20 cellular contexts compared by ENCODE assay signal in the genomic region with DNA sequence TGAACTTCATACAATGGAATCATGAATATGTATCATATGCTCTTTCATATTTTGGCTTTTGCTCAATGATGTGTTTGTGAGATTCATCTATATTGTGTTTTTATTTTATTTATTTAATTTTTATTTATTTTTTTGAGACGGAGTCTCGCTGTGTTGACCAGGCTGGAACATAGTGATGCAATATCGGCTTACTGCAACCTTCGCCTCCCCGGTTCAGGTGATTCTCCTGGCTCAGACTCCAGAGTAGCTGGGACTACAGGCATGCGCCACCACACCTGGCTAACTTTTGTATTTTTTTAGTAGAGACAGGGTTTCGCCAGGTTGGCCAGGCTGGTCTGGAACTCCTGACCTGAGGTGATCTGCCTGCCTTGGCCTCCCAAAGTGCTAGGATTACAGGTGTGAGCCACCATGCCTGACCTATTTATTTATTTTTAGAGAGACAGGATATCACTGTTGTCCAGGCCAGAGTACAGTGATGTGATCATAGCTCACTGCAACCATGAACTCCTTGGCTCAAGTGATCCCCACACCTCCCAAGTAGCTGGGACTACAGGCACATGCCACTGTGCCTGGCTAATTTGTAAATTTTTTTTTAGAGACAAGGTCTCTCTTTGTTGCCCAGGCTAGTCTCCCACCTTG.
DNase-seq lines count a peak whose midpoint lies in the region; ATAC-seq and TF ChIP-seq lines count a peak whose summit lies in the region.
"Had no signal": no experiment of that assay in that cellular context is flagged by ENCODE, and none has a peak within 500 bp of the region (broad histone marks: within the 10 kb centered on the region; RNA-seq: fewer than 3 reads in every experiment).

No MANE protein-coding gene starts in this region.

- H3F3A ChIP-seq in GM23248 (ENCODE audit: insufficient read depth), result no peaks in the 10 kb centered on the region

- peaks cover 9% of the 10 kb centered on the region for H3K4me1 Mint-ChIP-seq in activated B cell treated with CpG ODN at 0.5 μM for 24 hours
- peaks cover 29% of the 10 kb centered on the region for H3K4me1 Mint-ChIP-seq in glutamatergic neuron (ENCODE audit: low read depth, unreplicated experiment)
- peaks cover 5% of the 10 kb centered on the region for H3K4me1 Mint-ChIP-seq in progenitor cell of endocrine pancreas (ENCODE audit: low read depth)

- H3K9ac ChIP-seq in liver (ENCODE audit: low read depth in 1 of 2, low read length in 2 of 2) (no peak overlapping the region), GM23248 (no peak overlapping the region)
- H3K9ac ChIP-seq: BLaER1 had no signal

- in situ Hi-C loops in GM23248 (cut with MboI), result no loop called here

- DNase-seq in activated B cell treated with CpG ODN at 0.5 μM for 24 hours, result no peak
- DNase-seq in glutamatergic neuron, result no peak
- no peak for DNase-seq in progenitor cell of endocrine pancreas (ENCODE audit: low spot score, unreplicated experiment)
- no peak for DNase-seq in GM23248
- DNase-seq in NCI-H146 treated with DMSO at 0.1 percent for 48 hours (lab: John Stamatoyannopoulos, UW; ENCODE audit: unreplicated experiment), result no peak
- DNase-seq: Caco-2; CD4-positive, CD25-positive, alpha-beta regulatory T cell; CD8-positive, alpha-beta T cell; DMS153; EL; GDM1; H7; HCEC 1CT had no signal

- H3K4me1 ChIP-seq in liver (ENCODE audit: control insufficient read depth in 4 of 4, insufficient read depth in 4 of 4, low read length in 3 of 4) (peaks cover 0 to 2% (median 0%) of the 10 kb centered on the region in 4 donors), GM23248 (ENCODE audit: insufficient read depth) (no peaks in the 10 kb centered on the region)

- no peaks in the 10 kb centered on the region for H3K9me3 Mint-ChIP-seq in activated B cell treated with CpG ODN at 0.5 μM for 24 hours
- H3K9me3 Mint-ChIP-seq in glutamatergic neuron (ENCODE audit: unreplicated experiment), result peaks cover 14% of the 10 kb centered on the region
- H3K9me3 Mint-ChIP-seq in progenitor cell of endocrine pancreas (ENCODE audit: low read depth), result peaks cover 8% of the 10 kb centered on the region
- H3K9me3 Mint-ChIP-seq: CD8-positive, alpha-beta T cell had no signal

- POLR2A ChIA-PET in activated B cell treated with CpG ODN at 0.5 μM for 24 hours (lab: Charles Lee), result interaction anchor here (0.6 kb wide), 1 partner anchor 141 kb away, joined by 4 read pairs; no protein-coding TSS in a partner anchor

- intact Hi-C loops in activated B cell treated with CpG ODN at 0.5 μM for 24 hours (cut with micrococcal nuclease), result no loop called here

- H3K36me3 ChIP-seq in liver (ENCODE audit: control insufficient read depth in 4 of 4, insufficient read depth in 3 of 4, low read depth in 1 of 4, low read length in 3 of 4), result no peaks in the 10 kb centered on the region
- H3K36me3 ChIP-seq in GM23248 (ENCODE audit: low read depth), result no peaks in the 10 kb centered on the region

- ATAC-seq in activated B cell treated with CpG ODN at 0.5 μM for 24 hours (ENCODE audit: low read depth), result no peak
- ATAC-seq in HG03520 (IDR thresholded peaks at IDR 0.05; ENCODE audit: unreplicated experiment), result no peak
- no peak for ATAC-seq in GM21717 (IDR thresholded peaks at IDR 0.05; ENCODE audit: unreplicated experiment)
- ATAC-seq: CD8-positive, alpha-beta T cell; GM12878 had no signal

- no peak overlapping the region for H3K4me3 ChIP-seq in liver (ENCODE audit: low read depth in 1 of 3, low read length in 3 of 3)
- no peak overlapping the region for H3K4me3 ChIP-seq in GM23248
- H3K4me3 ChIP-seq: BLaER1, GM12878 had no signal

- no peak for TF ChIP-seq RAD21 in liver (IDR thresholded peaks at IDR 0.05)

- H3K27ac Mint-ChIP-seq in activated B cell treated with CpG ODN at 0.5 μM for 24 hours (peak overlapping the region; percentile 12), glutamatergic neuron (ENCODE audit: unreplicated experiment) (peak overlapping the region; percentile 70), progenitor cell of endocrine pancreas (peak overlapping the region; percentile 17)
- H3K27ac Mint-ChIP-seq: B cell had no signal

- H3K9me3 ChIP-seq in liver (ENCODE audit: control insufficient read depth in 4 of 4, low read length in 3 of 4) (no peaks in the 10 kb centered on the region), GM23248 (ENCODE audit: low read depth) (no peaks in the 10 kb centered on the region)
- H3K9me3 ChIP-seq: Caco-2 had no signal

- no peak for TF ChIP-seq CTCF in activated B cell treated with CpG ODN at 0.5 μM for 24 hours (IDR thresholded peaks at IDR 0.05)
- TF ChIP-seq CTCF in glutamatergic neuron (IDR thresholded peaks at IDR 0.05; ENCODE audit: partially characterized antibody, unreplicated experiment), result no peak
- TF ChIP-seq CTCF in liver (IDR thresholded peaks at IDR 0.05; ENCODE audit: low read depth, low read length, missing input control), result no peak
- no peak for TF ChIP-seq CTCF in progenitor cell of endocrine pancreas (IDR thresholded peaks at IDR 0.05; ENCODE audit: unreplicated experiment)

- H3K27me3 Mint-ChIP-seq in activated B cell treated with CpG ODN at 0.5 μM for 24 hours (no peaks in the 10 kb centered on the region), glutamatergic neuron (ENCODE audit: unreplicated experiment) (peaks cover 5% of the 10 kb centered on the region), progenitor cell of endocrine pancreas (no peaks in the 10 kb centered on the region)
- H3K27me3 Mint-ChIP-seq: B cell; CD4-positive, CD25-positive, alpha-beta regulatory T cell had no signal

- H3K4me3 Mint-ChIP-seq in activated B cell treated with CpG ODN at 0.5 μM for 24 hours (no peak overlapping the region), glutamatergic neuron (ENCODE audit: unreplicated experiment) (no peak overlapping the region), progenitor cell of endocrine pancreas (ENCODE audit: low read depth) (no peak overlapping the region)
- H3K4me3 Mint-ChIP-seq: B cell; CD4-positive, CD25-positive, alpha-beta regulatory T cell; CD8-positive, alpha-beta T cell had no signal

- WGBS in liver, result 55% methylated on average over 7 of the region's 7 CpGs
- WGBS in GM23248 (ENCODE audit: low coverage in 1 of 2, low lambda C conversion rate in 2 of 2, missing lambda C conversion rate in 2 of 2), 2 experiments, result 98 to 100% methylated on average over 7 of the region's 7 CpGs

- H3K4me2 ChIP-seq in GM23248 (ENCODE audit: unreplicated experiment), result no peak overlapping the region
- H3K4me2 ChIP-seq: BLaER1 had no signal

- H3K36me3 Mint-ChIP-seq in activated B cell treated with CpG ODN at 0.5 μM for 24 hours (ENCODE audit: low read depth) (peaks cover 44% of the 10 kb centered on the region), glutamatergic neuron (ENCODE audit: unreplicated experiment) (peaks cover 17% of the 10 kb centered on the region), progenitor cell of endocrine pancreas (ENCODE audit: insufficient read depth) (peaks cover 22% of the 10 kb centered on the region)

- H2AFZ ChIP-seq in GM23248, result no peak overlapping the region

- no peaks in the 10 kb centered on the region for H3K79me2 ChIP-seq in GM23248 (ENCODE audit: insufficient read depth)

- no peaks in the 10 kb centered on the region for H3K9me2 ChIP-seq in GM23248 (ENCODE audit: insufficient read depth)

- H3K27me3 ChIP-seq in liver (ENCODE audit: control insufficient read depth in 4 of 4, insufficient read depth in 4 of 4, low read length in 3 of 4) (no peaks in the 10 kb centered on the region), GM23248 (replicated peaks; ENCODE audit: insufficient read depth) (no peaks in the 10 kb centered on the region)
- H3K27me3 ChIP-seq: BLaER1 had no signal

- CTCF ChIA-PET in activated B cell treated with CpG ODN at 0.5 μM for 24 hours (lab: Charles Lee), result no interaction called here

- H3K27ac ChIP-seq in liver (ENCODE audit: low read depth in 1 of 2, low read length in 2 of 2) (no peak overlapping the region), GM23248 (no peak overlapping the region)
- H3K27ac ChIP-seq: BLaER1, C4-2B had no signal

- no peaks in the 10 kb centered on the region for H4K20me1 ChIP-seq in GM23248 (ENCODE audit: insufficient read depth)

TF ChIP-seq in liver, 16 proteins besides CTCF, POLR2A, EP300 and RAD21:
- TF ChIP-seq, protein P1, sequence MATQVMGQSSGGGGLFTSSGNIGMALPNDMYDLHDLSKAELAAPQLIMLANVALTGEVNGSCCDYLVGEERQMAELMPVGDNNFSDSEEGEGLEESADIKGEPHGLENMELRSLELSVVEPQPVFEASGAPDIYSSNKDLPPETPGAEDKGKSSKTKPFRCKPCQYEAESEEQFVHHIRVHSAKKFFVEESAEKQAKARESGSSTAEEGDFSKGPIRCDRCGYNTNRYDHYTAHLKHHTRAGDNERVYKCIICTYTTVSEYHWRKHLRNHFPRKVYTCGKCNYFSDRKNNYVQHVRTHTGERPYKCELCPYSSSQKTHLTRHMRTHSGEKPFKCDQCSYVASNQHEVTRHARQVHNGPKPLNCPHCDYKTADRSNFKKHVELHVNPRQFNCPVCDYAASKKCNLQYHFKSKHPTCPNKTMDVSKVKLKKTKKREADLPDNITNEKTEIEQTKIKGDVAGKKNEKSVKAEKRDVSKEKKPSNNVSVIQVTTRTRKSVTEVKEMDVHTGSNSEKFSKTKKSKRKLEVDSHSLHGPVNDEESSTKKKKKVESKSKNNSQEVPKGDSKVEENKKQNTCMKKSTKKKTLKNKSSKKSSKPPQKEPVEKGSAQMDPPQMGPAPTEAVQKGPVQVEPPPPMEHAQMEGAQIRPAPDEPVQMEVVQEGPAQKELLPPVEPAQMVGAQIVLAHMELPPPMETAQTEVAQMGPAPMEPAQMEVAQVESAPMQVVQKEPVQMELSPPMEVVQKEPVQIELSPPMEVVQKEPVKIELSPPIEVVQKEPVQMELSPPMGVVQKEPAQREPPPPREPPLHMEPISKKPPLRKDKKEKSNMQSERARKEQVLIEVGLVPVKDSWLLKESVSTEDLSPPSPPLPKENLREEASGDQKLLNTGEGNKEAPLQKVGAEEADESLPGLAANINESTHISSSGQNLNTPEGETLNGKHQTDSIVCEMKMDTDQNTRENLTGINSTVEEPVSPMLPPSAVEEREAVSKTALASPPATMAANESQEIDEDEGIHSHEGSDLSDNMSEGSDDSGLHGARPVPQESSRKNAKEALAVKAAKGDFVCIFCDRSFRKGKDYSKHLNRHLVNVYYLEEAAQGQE (IDR thresholded peaks at IDR 0.05), result no peak
- TF ChIP-seq RXRA (IDR thresholded peaks at IDR 0.05) (no peak), HNF4A (conservative IDR thresholded peaks at IDR 0.05) (peak; percentile 25 to 38)

Comparison
In these comparisons a context has a peak if more than half of its experiments do, and no peak if none do; other contexts are left out.
1. H3K27ac Mint-ChIP-seq: peak in every context shown above with its lines; median percentile 70 in glutamatergic neuron; 17 in progenitor cell of endocrine pancreas; 12 in activated B cell treated with CpG ODN at 0.5 μM for 24 hours.